Comparison of ENCODE assay signal across 8 cellular contexts in the genomic region with DNA sequence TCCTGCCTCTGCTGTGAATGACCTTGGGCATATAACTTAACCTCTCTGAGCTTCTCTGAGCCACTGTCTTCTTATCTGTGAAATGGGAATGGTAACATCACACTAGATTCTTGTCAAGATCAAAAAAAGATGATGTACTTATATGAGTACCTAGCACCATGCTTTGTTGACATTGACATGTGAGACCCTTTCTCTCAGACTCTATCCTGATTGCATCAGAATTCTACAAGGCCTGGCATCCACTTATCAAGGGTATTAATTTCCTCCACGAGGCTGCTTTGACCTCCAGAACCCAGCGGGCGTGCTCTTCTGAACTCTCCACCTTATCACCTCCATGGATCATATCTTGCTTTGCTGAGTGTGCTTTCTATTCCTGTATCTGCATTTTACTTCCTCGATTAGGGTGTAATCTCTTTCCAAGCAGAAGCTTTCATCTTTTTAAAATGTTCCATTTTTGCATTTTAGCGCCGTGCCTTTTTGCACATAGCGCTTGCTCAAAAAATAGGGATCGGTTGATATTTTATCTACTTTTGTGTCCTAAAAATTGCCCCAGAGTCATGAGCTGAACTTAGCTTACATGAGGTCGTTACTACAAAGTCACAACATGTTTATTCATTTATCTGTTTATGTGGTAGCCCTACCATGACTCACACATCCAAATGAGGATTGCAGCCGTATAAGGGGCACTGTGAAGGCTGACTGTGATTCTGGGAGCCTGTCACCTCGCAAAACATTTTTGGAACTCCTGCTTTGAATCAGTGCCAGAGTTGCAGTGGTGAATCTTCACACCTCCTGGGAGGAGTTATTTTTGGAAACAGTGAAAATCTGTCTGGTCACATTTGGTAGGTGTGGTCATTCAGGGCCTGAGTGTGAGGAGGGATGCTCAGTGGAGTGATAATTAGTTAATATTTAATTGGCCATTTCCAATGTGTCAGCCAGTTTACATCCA.
DNase-seq lines count a peak whose midpoint lies in the region; ATAC-seq lines count a peak whose summit lies in the region.

No MANE protein-coding gene starts in this region.

- peaks cover 4% of the 10 kb centered on the region for H3K9me3 Mint-ChIP-seq in activated CD4-positive, alpha-beta memory T cell treated with anti-CD3 and anti-CD28 coated beads, Interleukin-2, amount 10 ng/mL, durations not matched to agents 7 days and 5 days

- peak overlapping the region; percentile 46 for H3K27ac Mint-ChIP-seq in activated CD4-positive, alpha-beta memory T cell treated with anti-CD3 and anti-CD28 coated beads, Interleukin-2, amount 10 ng/mL, durations not matched to agents 7 days and 5 days

- H3K27ac ChIP-seq in muscle layer of colon (ENCODE audit: low read depth, low read length), result peak overlapping the region; percentile 76

- peaks cover 58% of the 10 kb centered on the region for H3K4me1 Mint-ChIP-seq in activated CD4-positive, alpha-beta memory T cell treated with anti-CD3 and anti-CD28 coated beads, Interleukin-2, amount 10 ng/mL, durations not matched to agents 7 days and 5 days

- H3K9me3 ChIP-seq in muscle layer of colon (ENCODE audit: low read length), result no peaks in the 10 kb centered on the region

- no peaks in the 10 kb centered on the region for H3K36me3 ChIP-seq in muscle layer of colon (ENCODE audit: insufficient read depth, low read length)

- POLR2A ChIA-PET in activated CD4-positive, alpha-beta memory T cell treated with anti-CD3 and anti-CD28 coated beads, Interleukin-2, amount 10 ng/mL, durations not matched to agents 7 days and 5 days (lab: Charles Lee), result interaction anchor here (0.9 to 4.0 kb wide), 6 partner anchors 10 to 119 kb away, joined by 3 to 43 read pairs (median 6); a partner anchor contains a TSS

- intact Hi-C loops in left colon (cut with DNase I, micrococcal nuclease), result no loop called here

- DNase-seq in GF-D8 (lab: John Stamatoyannopoulos, UW) (peak; percentile 31), left colon (no peak), NCI-H1417 treated with DMSO at 0.1 percent for 48 hours (lab: John Stamatoyannopoulos, UW) (no peak), NCI-H446 treated with DMSO at 0.1 percent for 48 hours (lab: John Stamatoyannopoulos, UW) (no peak)
- no peak for DNase-seq in activated CD4-positive, alpha-beta memory T cell treated with anti-CD3 and anti-CD28 coated beads, Interleukin-2, amount 10 ng/mL, durations not matched to agents 7 days and 5 days
- DNase-seq in stimulated activated naive CD4-positive, alpha-beta T cell treated with Interleukin-2 at 50 U/mL for 16 hours (lab: John Stamatoyannopoulos, UW), result no peak

- peak overlapping the region; percentile 2 for H3K9ac ChIP-seq in muscle layer of colon (ENCODE audit: low read length)

- no peaks in the 10 kb centered on the region for H3K27me3 ChIP-seq in muscle layer of colon (ENCODE audit: control insufficient read depth in 1 of 2, insufficient read depth in 2 of 2, low read length in 2 of 2)

- peaks cover 3% of the 10 kb centered on the region for H3K36me3 Mint-ChIP-seq in activated CD4-positive, alpha-beta memory T cell treated with anti-CD3 and anti-CD28 coated beads, Interleukin-2, amount 10 ng/mL, durations not matched to agents 7 days and 5 days (ENCODE audit: low read depth)

- CTCF ChIA-PET in activated CD4-positive, alpha-beta memory T cell treated with anti-CD3 and anti-CD28 coated beads, Interleukin-2, amount 10 ng/mL, durations not matched to agents 7 days and 5 days (lab: Charles Lee), result interaction anchor here (1.0 to 5.4 kb wide), 4 partner anchors 10 to 68 kb away, joined by 3 to 40 read pairs (median 7); no protein-coding TSS in a partner anchor

- peaks cover 20% of the 10 kb centered on the region for H3K27me3 Mint-ChIP-seq in activated CD4-positive, alpha-beta memory T cell treated with anti-CD3 and anti-CD28 coated beads, Interleukin-2, amount 10 ng/mL, durations not matched to agents 7 days and 5 days

- no peak overlapping the region for H3K4me3 Mint-ChIP-seq in activated CD4-positive, alpha-beta memory T cell treated with anti-CD3 and anti-CD28 coated beads, Interleukin-2, amount 10 ng/mL, durations not matched to agents 7 days and 5 days

- H3K4me3 ChIP-seq in muscle layer of colon (ENCODE audit: low read depth in 1 of 2, low read length in 2 of 2), result no peak overlapping the region

- peaks cover 20% of the 10 kb centered on the region for H3K4me1 ChIP-seq in muscle layer of colon (ENCODE audit: insufficient read depth, low read length)

- ATAC-seq in HG02588 (IDR thresholded peaks at IDR 0.05; ENCODE audit: unreplicated experiment), result peak; percentile 22
- no peak for ATAC-seq in left colon
